2 cellular contexts compared by ENCODE assay signal in genomic region chr5:129904102-129904666, GRCh38.
A peak's percentile ranks its signal among the peaks of the same experiment; 100 is the strongest.
TF ChIP-seq lines count a peak whose summit lies in the region.

Gene CHSY3, plus strand, starts transcription at chr5:129904465.

TF ChIP-seq in GM12891, 5 proteins besides CTCF, POLR2A, EP300 and RAD21:
- no peak for TF ChIP-seq TAF1 (IDR thresholded peaks at IDR 0.05; ENCODE audit: low read depth, low read length)
- no peak for TF ChIP-seq POU2F2 (IDR thresholded peaks at IDR 0.05; ENCODE audit: low read depth, low read length)
- TF ChIP-seq PAX5 (IDR thresholded peaks at IDR 0.05; ENCODE audit: insufficient read depth, low read length, severe bottlenecking), result no peak
- no peak for TF ChIP-seq POLR2AphosphoS5 (IDR thresholded peaks at IDR 0.05; ENCODE audit: low read depth, low read length)
- TF ChIP-seq SPI1 (IDR thresholded peaks at IDR 0.05; ENCODE audit: low read depth, low read length), result no peak

TF ChIP-seq in H1, 55 proteins besides CTCF, POLR2A, EP300 and RAD21:
- TF ChIP-seq KDM4A (IDR thresholded peaks at IDR 0.05; ENCODE audit: low read depth, low read length, severe bottlenecking) (peak; percentile 23), JUN (IDR thresholded peaks at IDR 0.05; ENCODE audit: low read depth, low read length) (no peak), EZH2 (IDR thresholded peaks at IDR 0.05; ENCODE audit: low read depth, low read length, severe bottlenecking) (no peak), POLR2AphosphoS5 (IDR thresholded peaks at IDR 0.05; ENCODE audit: low read depth, low read length) (no peak), BCL11A (IDR thresholded peaks at IDR 0.05; ENCODE audit: low read depth in 2 of 2, low read length in 2 of 2) (no peak), EGR1 (IDR thresholded peaks at IDR 0.05; ENCODE audit: borderline replicate concordance, low read depth, low read length) (no peak), RBBP5 (IDR thresholded peaks at IDR 0.05; ENCODE audit: borderline replicate concordance, low read depth, low read length) (no peak), CTBP2 (IDR thresholded peaks at IDR 0.05; ENCODE audit: borderline replicate concordance, insufficient read depth, insufficient read length, low read length) (no peak), ATF2 (IDR thresholded peaks at IDR 0.05; ENCODE audit: low read length) (no peak), TAF1 (IDR thresholded peaks at IDR 0.05; ENCODE audit: low read depth, low read length) (peak; percentile 55; the same call in 1 of the 2 replicates), SP4 (IDR thresholded peaks at IDR 0.05; ENCODE audit: low read length) (no peak), ATF3 (IDR thresholded peaks at IDR 0.05; ENCODE audit: insufficient read depth, low read depth, low read length) (no peak), NRF1 (IDR thresholded peaks at IDR 0.05; ENCODE audit: low read depth, low read length) (no peak), SP2 (IDR thresholded peaks at IDR 0.05; ENCODE audit: low read length) (no peak), ASH2L (IDR thresholded peaks at IDR 0.05; ENCODE audit: low read length) (no peak), TCF12 (IDR thresholded peaks at IDR 0.05; ENCODE audit: low read depth, low read length) (no peak), PHF8 (conservative IDR thresholded peaks at IDR 0.05; ENCODE audit: low read depth, low read length) (0 out of 2 replicates have a peak, but pooled peaks have one; percentile 16), TEAD4 (IDR thresholded peaks at IDR 0.05; ENCODE audit: low read depth, low read length) (no peak), SAP30 (IDR thresholded peaks at IDR 0.05; ENCODE audit: insufficient read depth, insufficient replicate concordance, low read length) (no peak), BRCA1 (IDR thresholded peaks at IDR 0.05; ENCODE audit: low read depth, low read length) (no peak), USF2 (IDR thresholded peaks at IDR 0.05; ENCODE audit: low read length) (no peak), NANOG (IDR thresholded peaks at IDR 0.05; ENCODE audit: insufficient read depth, low read depth, low read length, poor library complexity, severe bottlenecking) (no peak), SIN3A (conservative IDR thresholded peaks at IDR 0.05 in 1 of 2, IDR thresholded peaks at IDR 0.05 in 1 of 2; ENCODE audit: low read depth in 1 of 2, low read length in 2 of 2) (0 out of 4 replicates have a peak, but pooled peaks of 1 of the 2 experiments have one; percentile 22), ZNF274 (IDR thresholded peaks at IDR 0.05; ENCODE audit: borderline replicate concordance, extremely low read depth, low read length) (no peak), YY1 (IDR thresholded peaks at IDR 0.05; ENCODE audit: low read depth, low read length) (no peak), POU5F1 (IDR thresholded peaks at IDR 0.05; ENCODE audit: low read depth, low read length) (no peak), CREB1 (IDR thresholded peaks at IDR 0.05) (peak; percentile 36; the same call in 1 of the 2 replicates)
